22 cellular contexts compared by ENCODE assay signal in genomic region chr16:86988920-86989715, GRCh38.
A peak's percentile ranks its signal among the peaks of the same experiment; 100 is the strongest.
DNase-seq lines count a peak whose midpoint lies in the region; ATAC-seq and TF ChIP-seq lines count a peak whose summit lies in the region.
"Had no signal": no experiment of that assay in that cellular context is flagged by ENCODE, and none has a peak within 500 bp of the region (broad histone marks: within the 10 kb centered on the region; RNA-seq: fewer than 3 reads in every experiment).

No MANE protein-coding gene starts in this region.

- WGBS in neuronal stem cell (ENCODE audit: extremely low coverage in 2 of 2, insufficient read length in 2 of 2, insufficient replicate concordance in 1 of 2), 2 donors, result no CpG with 5 or more reads among the region's 25 CpGs
- WGBS in body of pancreas, 2 donors, result 53 to 59% methylated on average over 16 to 25 of the region's 25 CpGs

- CTCF ChIA-PET in activated naive CD4-positive, alpha-beta T cell treated with anti-CD3 and anti-CD28 coated beads, Interleukin-2, amount 10 ng/mL, durations not matched to agents 7 days and 5 days (lab: Charles Lee), result interaction anchor here (0.7 kb wide), 1 partner anchor 40 kb away, joined by 3 read pairs; no protein-coding TSS in a partner anchor
- CTCF ChIA-PET in CD4-positive, alpha-beta memory T cell (lab: Charles Lee; ENCODE audit: partially characterized antibody), result no interaction called here

- H3K4me1 Mint-ChIP-seq in activated naive CD4-positive, alpha-beta T cell treated with anti-CD3 and anti-CD28 coated beads, Interleukin-2, amount 10 ng/mL, durations not matched to agents 7 days and 5 days, result peaks cover 2% of the 10 kb centered on the region
- H3K4me1 Mint-ChIP-seq in CD4-positive, alpha-beta memory T cell, result peaks cover 4% of the 10 kb centered on the region in 4 donors

- H2AK5ac ChIP-seq in neuronal stem cell (ENCODE audit: low read depth, low read length), result no peak overlapping the region

- H3K4me3 Mint-ChIP-seq in activated naive CD4-positive, alpha-beta T cell treated with anti-CD3 and anti-CD28 coated beads, Interleukin-2, amount 10 ng/mL, durations not matched to agents 7 days and 5 days, result no peak overlapping the region
- no peak overlapping the region for H3K4me3 Mint-ChIP-seq in CD4-positive, alpha-beta memory T cell
- H3K4me3 Mint-ChIP-seq: B cell had no signal

- H3K4ac ChIP-seq in neuronal stem cell (ENCODE audit: low read length), result no peak overlapping the region

- H3K9me3 ChIP-seq in neuronal stem cell (replicated peaks in 1 of 2; ENCODE audit: control insufficient read depth in 2 of 2, insufficient read depth in 1 of 2, low read depth in 1 of 2, low read length in 2 of 2) (no peaks in the 10 kb centered on the region), body of pancreas (no peaks in the 10 kb centered on the region)
- H3K9me3 ChIP-seq in CD4-positive, alpha-beta memory T cell (ENCODE audit: control insufficient read depth in 1 of 2, low read length in 2 of 2), result no peaks in the 10 kb centered on the region

- H2BK120ac ChIP-seq in neuronal stem cell (ENCODE audit: low read depth, low read length), result no peak overlapping the region

- no peaks in the 10 kb centered on the region for H3K36me3 Mint-ChIP-seq in activated naive CD4-positive, alpha-beta T cell treated with anti-CD3 and anti-CD28 coated beads, Interleukin-2, amount 10 ng/mL, durations not matched to agents 7 days and 5 days
- H3K36me3 Mint-ChIP-seq in CD4-positive, alpha-beta memory T cell, result no peaks in the 10 kb centered on the region

- no peak overlapping the region for H2BK5ac ChIP-seq in neuronal stem cell (ENCODE audit: low read length)

- H3K27me3 ChIP-seq in neuronal stem cell (ENCODE audit: control insufficient read depth in 3 of 3, insufficient read depth in 3 of 3, low read depth in 1 of 3, low read length in 3 of 3), result no peaks in the 10 kb centered on the region
- no peaks in the 10 kb centered on the region for H3K27me3 ChIP-seq in body of pancreas
- H3K27me3 ChIP-seq in CD4-positive, alpha-beta memory T cell (ENCODE audit: insufficient read depth, low read length), result no peaks in the 10 kb centered on the region

- TF ChIP-seq POLR2A in body of pancreas (IDR thresholded peaks at IDR 0.05), result no peak

- DNase-seq in activated naive CD4-positive, alpha-beta T cell treated with anti-CD3 and anti-CD28 coated beads, Interleukin-2, amount 10 ng/mL, durations not matched to agents 7 days and 5 days, result peak; percentile 3
- DNase-seq in activated naive CD4-positive, alpha-beta T cell (lab: John Stamatoyannopoulos, UW), result no peak
- DNase-seq in kidney glomerular epithelial cell (lab: John Stamatoyannopoulos, UW), result peak; percentile 11
- DNase-seq in neuronal stem cell (ENCODE audit: low spot score), result no peak
- DNase-seq in body of pancreas, result no peak
- no peak for DNase-seq in NCI-H1417 (lab: John Stamatoyannopoulos, UW)
- DNase-seq in NCI-H748 treated with DMSO at 0.1 percent for 48 hours (lab: John Stamatoyannopoulos, UW), result no peak
- DNase-seq in CD4-positive, alpha-beta memory T cell, result no peak
- DNase-seq: 8988T; Caco-2; DMS153; GF-D8; GOT3; NCI-H1105; NCI-H187; NCI-H226; NCI-H524 treated with DMSO at 0.1 percent for 48 hours; NK-92 treated with Interleukin-12 subunit alpha and Interleukin-12 subunit beta, amount 100 ng/mL, for 24 hours; Right ventricle myocardium superior had no signal

- H3K27me3 Mint-ChIP-seq in activated naive CD4-positive, alpha-beta T cell treated with anti-CD3 and anti-CD28 coated beads, Interleukin-2, amount 10 ng/mL, durations not matched to agents 7 days and 5 days, result peaks cover 8% of the 10 kb centered on the region
- peaks cover 9 to 16% of the 10 kb centered on the region in 2 donors for H3K27me3 Mint-ChIP-seq in CD4-positive, alpha-beta memory T cell

- no peak overlapping the region for H3K23ac ChIP-seq in neuronal stem cell (ENCODE audit: low read depth, low read length, poor library complexity)

- POLR2A ChIA-PET in CD4-positive, alpha-beta memory T cell (lab: Charles Lee; ENCODE audit: partially characterized antibody), result no interaction called here

- H3K4me2 ChIP-seq in neuronal stem cell (ENCODE audit: insufficient read depth, low read length, poor library complexity, severe bottlenecking), result no peak overlapping the region

- no peak overlapping the region for H4K8ac ChIP-seq in neuronal stem cell (ENCODE audit: low read depth, low read length)

- no peak overlapping the region for H3K4me3 ChIP-seq in neuronal stem cell (ENCODE audit: low read length in 2 of 2)
- H3K4me3 ChIP-seq in body of pancreas, result no peak overlapping the region
- H3K4me3 ChIP-seq in CD4-positive, alpha-beta memory T cell (ENCODE audit: low read length in 2 of 2), result no peak overlapping the region
- H3K4me3 ChIP-seq: GM12878 had no signal

- H3K36me3 ChIP-seq in neuronal stem cell (replicated peaks in 1 of 2; ENCODE audit: control insufficient read depth in 2 of 2, insufficient read depth in 2 of 2, low read length in 2 of 2) (no peaks in the 10 kb centered on the region), body of pancreas (replicated peaks in 1 of 2; ENCODE audit: insufficient read depth in 1 of 2, low read depth in 2 of 2) (no peaks in the 10 kb centered on the region)
- H3K36me3 ChIP-seq in CD4-positive, alpha-beta memory T cell (ENCODE audit: insufficient read depth, low read length), result no peaks in the 10 kb centered on the region

- no peaks in the 10 kb centered on the region for H3K79me1 ChIP-seq in neuronal stem cell (ENCODE audit: low read depth, low read length)

- H3K4me1 ChIP-seq in neuronal stem cell (ENCODE audit: control insufficient read depth in 2 of 2, insufficient read depth in 1 of 2, low read depth in 1 of 2, low read length in 2 of 2) (peaks cover 0 to 12% of the 10 kb centered on the region in 2 donors), body of pancreas (no peaks in the 10 kb centered on the region)
- no peaks in the 10 kb centered on the region for H3K4me1 ChIP-seq in CD4-positive, alpha-beta memory T cell (ENCODE audit: insufficient read depth, low read length)
- H3K4me1 ChIP-seq: Caco-2 had no signal

- H4K91ac ChIP-seq in neuronal stem cell (ENCODE audit: low read depth, low read length, poor library complexity), result no peak overlapping the region

- peak overlapping the region; percentile 61 for H3K18ac ChIP-seq in neuronal stem cell (ENCODE audit: low read length)

- no peak overlapping the region for H2BK15ac ChIP-seq in neuronal stem cell (ENCODE audit: low read length)

- ATAC-seq in body of pancreas, result no peak
- ATAC-seq: GM12878, HCT116 had no signal

- no peak for TF ChIP-seq CTCF in body of pancreas (IDR thresholded peaks at IDR 0.05)

- H3K27ac ChIP-seq in neuronal stem cell (replicated peaks; ENCODE audit: low read length) (no peak overlapping the region), body of pancreas (no peak overlapping the region)
- H3K27ac ChIP-seq in CD4-positive, alpha-beta memory T cell (ENCODE audit: low read depth, low read length), result no peak overlapping the region

- H3K27ac Mint-ChIP-seq in activated naive CD4-positive, alpha-beta T cell treated with anti-CD3 and anti-CD28 coated beads, Interleukin-2, amount 10 ng/mL, durations not matched to agents 7 days and 5 days, result no peak overlapping the region
- no peak overlapping the region for H3K27ac Mint-ChIP-seq in CD4-positive, alpha-beta memory T cell
- H3K27ac Mint-ChIP-seq: B cell had no signal

- no peak overlapping the region for H2BK12ac ChIP-seq in neuronal stem cell (ENCODE audit: low read length)

- no peak overlapping the region for H3K14ac ChIP-seq in neuronal stem cell (ENCODE audit: low read length)

- H3K9me3 Mint-ChIP-seq in activated naive CD4-positive, alpha-beta T cell treated with anti-CD3 and anti-CD28 coated beads, Interleukin-2, amount 10 ng/mL, durations not matched to agents 7 days and 5 days, result peaks cover 2% of the 10 kb centered on the region
- peaks cover 0 to 2% (median 0%) of the 10 kb centered on the region in 8 donors for H3K9me3 Mint-ChIP-seq in CD4-positive, alpha-beta memory T cell

- intact Hi-C loops in body of pancreas (cut with DNase I), result no loop called here
- intact Hi-C loops in CD4-positive, alpha-beta memory T cell (cut with micrococcal nuclease), result no loop called here

- peak overlapping the region; percentile 24 for H3K9ac ChIP-seq in neuronal stem cell (ENCODE audit: low read depth, low read length, poor library complexity)

- no peak overlapping the region for H2AFZ ChIP-seq in neuronal stem cell (ENCODE audit: low read length)

Comparison
In these comparisons a context has a peak if more than half of its experiments do, and no peak if none do; other contexts are left out.
1. DNase-seq: peak in activated naive CD4-positive, alpha-beta T cell treated with anti-CD3 and anti-CD28 coated beads, Interleukin-2, amount 10 ng/mL, durations not matched to agents 7 days and 5 days (single experiment) and kidney glomerular epithelial cell (single experiment); none in activated naive CD4-positive, alpha-beta T cell (0 of 4), neuronal stem cell (single experiment), body of pancreas (0 of 4), NCI-H1417 (0 of 3), NCI-H748 treated with DMSO at 0.1 percent for 48 hours (single experiment) and CD4-positive, alpha-beta memory T cell (0 of 5).